Comparison of ENCODE assay signal across 9 cellular contexts in genomic region chr12:108801736-108802665, GRCh38. TPM values are rescaled to one million over a fixed set of nuclear protein-coding genes. Genes with fewer than 3 reads are reported as not detected.
DNase-seq lines count a peak whose midpoint lies in the region; ATAC-seq, FAIRE-seq and TF ChIP-seq lines count a peak whose summit lies in the region.
"Had no signal": no experiment of that assay in that cellular context is flagged by ENCODE, and none has a peak within 500 bp of the region (broad histone marks: within the 10 kb centered on the region; RNA-seq: fewer than 3 reads in every experiment).

No MANE protein-coding gene starts in this region.

- H2BK5ac ChIP-seq in H1 (ENCODE audit: low read depth, low read length) (peak overlapping the region; percentile 46), mesenchymal stem cell (ENCODE audit: low read depth, low read length, poor library complexity, severe bottlenecking) (peak overlapping the region; percentile 90)

- DNase-seq in NCI-H2107 (lab: John Stamatoyannopoulos, UW), result peak; percentile 50
- no peak for DNase-seq in NCI-H2107 treated with DMSO at 0.1 percent for 48 hours (lab: John Stamatoyannopoulos, UW; ENCODE audit: unreplicated experiment)
- DNase-seq in H1 (ENCODE audit: low read depth in 1 of 2, low spot score in 2 of 2), result peak; percentile 70 to 72
- peak; percentile 92 for DNase-seq in mesenchymal stem cell
- no peak for DNase-seq in activated T-cell treated with anti-CD3 and anti-CD28 coated beads for 4 hours
- no peak for DNase-seq in 8988T

- no peak for TF ChIP-seq CTCF in H1 (IDR thresholded peaks at IDR 0.05; ENCODE audit: control extremely low read depth in 1 of 3, insufficient read depth in 1 of 3, low read depth in 1 of 3, low read length in 3 of 3)

- CTCF ChIA-PET in H1 (lab: Charles Lee; ENCODE audit: partially characterized antibody), result interaction anchor here (0.9 to 10.2 kb wide), 24 partner anchors 9 to 213 kb away, joined by 3 to 188 read pairs (median 4); no protein-coding TSS in a partner anchor

- H2AK5ac ChIP-seq in H1 (ENCODE audit: low read depth, low read length) (0 out of 2 replicates have a peak overlapping the region, but pooled peaks have one; percentile 18), mesenchymal stem cell (ENCODE audit: low read length, severe bottlenecking) (peak overlapping the region; percentile 86)

- H3K27me3 ChIP-seq in H1 (replicated peaks in 1 of 4; ENCODE audit: control insufficient read depth in 3 of 4, extremely low read depth in 1 of 4, insufficient read depth in 3 of 4, low read length in 3 of 4) (no peaks in the 10 kb centered on the region), mesenchymal stem cell (ENCODE audit: control insufficient read depth in 1 of 2, insufficient read depth in 1 of 2, low read length in 2 of 2) (no peaks in the 10 kb centered on the region)

- H3K18ac ChIP-seq in H1 (ENCODE audit: extremely low read depth, low read length) (peak overlapping the region; percentile 55; the same call in 1 of the 2 replicates), mesenchymal stem cell (ENCODE audit: low read depth in 1 of 2, low read length in 2 of 2) (peak overlapping the region; percentile 59 to 83)

- no peak for ATAC-seq in HG02623 (IDR thresholded peaks at IDR 0.05; ENCODE audit: unreplicated experiment)

- H4K91ac ChIP-seq in H1 (replicated peaks; ENCODE audit: insufficient read length, low read length) (no peak overlapping the region), mesenchymal stem cell (ENCODE audit: low read length) (peak overlapping the region; percentile 64)

- H3K23me2 ChIP-seq in H1 (ENCODE audit: low read depth, low read length), result no peaks in the 10 kb centered on the region

- H3K4me1 ChIP-seq in H1 (replicated peaks in 1 of 4; ENCODE audit: control insufficient read depth in 3 of 4, insufficient read depth in 4 of 4, low read length in 3 of 4) (peaks cover 2 to 13% (median 8%) of the 10 kb centered on the region in 4 experiments; a peak in 5 of 7 replicates), mesenchymal stem cell (ENCODE audit: control insufficient read depth, insufficient read depth, low read depth, low read length) (peaks cover 35% of the 10 kb centered on the region), urinary bladder (ENCODE audit: insufficient read depth) (no peaks in the 10 kb centered on the region)

- peak; percentile 9 to 26; a peak in 2 of 4 replicates for TF ChIP-seq RAD21 in H1 (IDR thresholded peaks at IDR 0.05 in 1 of 2, conservative IDR thresholded peaks at IDR 0.05 in 1 of 2; ENCODE audit: low read depth in 2 of 2, low read length in 2 of 2)

- no peaks in the 10 kb centered on the region for H4K20me1 ChIP-seq in H1 (replicated peaks in 1 of 2; ENCODE audit: control insufficient read depth in 1 of 2, insufficient read depth in 2 of 2, low read length in 2 of 2)

- H4K5ac ChIP-seq in H1 (ENCODE audit: insufficient read length, low read depth, low read length), result peak overlapping the region; percentile 47

- H3K27ac ChIP-seq in H1 (ENCODE audit: low read depth, low read length) (peak overlapping the region; percentile 63), mesenchymal stem cell (ENCODE audit: low read length, poor library complexity, severe bottlenecking) (peak overlapping the region; percentile 99), urinary bladder (ENCODE audit: low read depth) (peak overlapping the region; percentile 87)
- H3K27ac ChIP-seq: 22Rv1 had no signal

- H3K9me3 ChIP-seq in H1 (ENCODE audit: insufficient read depth in 2 of 2, low read depth in 1 of 2, low read length in 1 of 2), result no peaks in the 10 kb centered on the region
- H3K9me3 ChIP-seq in mesenchymal stem cell (ENCODE audit: control insufficient read depth, low read length), result no peaks in the 10 kb centered on the region

- H3K14ac ChIP-seq in H1 (ENCODE audit: insufficient read length), result no peak overlapping the region
- H3K14ac ChIP-seq in mesenchymal stem cell (ENCODE audit: low read length in 2 of 2), result no peak overlapping the region

- no peaks in the 10 kb centered on the region for H3K79me2 ChIP-seq in H1 (ENCODE audit: control insufficient read depth in 1 of 2, insufficient read depth in 2 of 2, low read length in 2 of 2)

- peak; percentile 97 for FAIRE-seq in H1 (lab: Jason Lieb, UNC)

- peaks cover 11 to 30% (median 27%) of the 10 kb centered on the region in 4 experiments; a peak in 6 of 8 replicates for H3K36me3 ChIP-seq in H1 (ENCODE audit: control insufficient read depth in 2 of 4, insufficient read depth in 4 of 4, low read length in 3 of 4)
- peaks cover 52 to 76% of the 10 kb centered on the region in 2 experiments for H3K36me3 ChIP-seq in mesenchymal stem cell (ENCODE audit: control insufficient read depth in 1 of 2, insufficient read depth in 2 of 2, low read depth in 1 of 2, low read length in 2 of 2)
- no peaks in the 10 kb centered on the region for H3K36me3 ChIP-seq in urinary bladder (ENCODE audit: insufficient read depth)

- H3K23ac ChIP-seq in H1 (ENCODE audit: insufficient read length) (no peak overlapping the region), mesenchymal stem cell (ENCODE audit: low read length in 2 of 2) (peak overlapping the region in 1 of 2 experiments; percentile 53)

- peak overlapping the region in 2 of 4 experiments; percentile 36 to 59; a peak in 4 of 7 replicates for H3K9ac ChIP-seq in H1 (replicated peaks in 1 of 4; ENCODE audit: extremely low read depth in 1 of 4, low read depth in 3 of 4, low read length in 3 of 4)
- H3K9ac ChIP-seq in mesenchymal stem cell (ENCODE audit: low read length), result peak overlapping the region; percentile 94

- no peak overlapping the region for H2BK20ac ChIP-seq in H1 (ENCODE audit: low read length)

- POLR2A ChIA-PET in H1 (lab: Charles Lee; ENCODE audit: partially characterized antibody), result interaction anchor here (0.5 to 2.7 kb wide), 11 partner anchors 9 to 291 kb away, joined by 3 to 6 read pairs (median 4); partner anchors contain the start of gene SSH1

- H3K4ac ChIP-seq in H1 (replicated peaks; ENCODE audit: insufficient read length, low read depth, low read length), result peak overlapping the region; percentile 11
- H3K4ac ChIP-seq in mesenchymal stem cell (ENCODE audit: low read depth in 1 of 2, low read length in 2 of 2), result peak overlapping the region; percentile 80 to 81

- no peak for TF ChIP-seq EP300 in H1 (IDR thresholded peaks at IDR 0.05; ENCODE audit: borderline replicate concordance in 1 of 2, low read depth in 2 of 2, low read length in 2 of 2)

- WGBS in H1 (ENCODE audit: extremely low coverage in 1 of 2, insufficient coverage in 1 of 2, insufficient read length in 1 of 2, insufficient replicate concordance in 2 of 2, low coverage in 1 of 2, low lambda C conversion rate in 2 of 2, missing lambda C conversion rate in 1 of 2), 2 experiments, result 53% methylated on average over 13 of the region's 17 CpGs; no CpG with 5 or more reads in 1 of the 2 experiments
- 13% methylated on average over 17 of the region's 17 CpGs for WGBS in mesenchymal stem cell
- WGBS in urinary bladder, result 24% methylated on average over 17 of the region's 17 CpGs

- H2BK12ac ChIP-seq in H1 (ENCODE audit: low read depth, low read length), result 0 out of 2 replicates have a peak overlapping the region, but pooled peaks have one; percentile 22
- H2BK12ac ChIP-seq in mesenchymal stem cell (ENCODE audit: low read length in 2 of 2), result peak overlapping the region; percentile 51 to 96

- H4K8ac ChIP-seq in H1 (ENCODE audit: extremely low read depth, insufficient read depth, low read length) (no peak overlapping the region), mesenchymal stem cell (ENCODE audit: low read length) (peak overlapping the region; percentile 78)

- H2AFZ ChIP-seq in H1 (ENCODE audit: low read length), result no peak overlapping the region
- no peak overlapping the region for H2AFZ ChIP-seq in mesenchymal stem cell (ENCODE audit: low read depth, low read length)

- no peak overlapping the region for H3K56ac ChIP-seq in H1 (replicated peaks; ENCODE audit: insufficient read length, low read depth, low read length)

- H3K4me3 ChIP-seq in H1 (ENCODE audit: extremely low read depth in 1 of 4, insufficient read depth in 2 of 4, low read depth in 3 of 4, low read length in 4 of 4), result peak overlapping the region in 2 of 4 experiments; percentile 2 to 43; a peak in 2 of 8 replicates
- H3K4me3 ChIP-seq in mesenchymal stem cell (ENCODE audit: insufficient read depth in 1 of 2, low read depth in 1 of 2, low read length in 2 of 2), result peak overlapping the region in 1 of 2 experiments; percentile 62
- no peak overlapping the region for H3K4me3 ChIP-seq in urinary bladder (ENCODE audit: low read depth, low read length)

- H3K4me2 ChIP-seq in H1 (ENCODE audit: insufficient read depth in 1 of 2, low read depth in 2 of 2, low read length in 2 of 2) (peak overlapping the region; percentile 51 to 58), mesenchymal stem cell (ENCODE audit: low read length, poor library complexity, severe bottlenecking) (peak overlapping the region; percentile 14)

- TF ChIP-seq POLR2A in H1 (IDR thresholded peaks at IDR 0.05; ENCODE audit: control extremely low read depth in 1 of 2, low read depth in 2 of 2, low read length in 2 of 2), result peak in 1 of 2 experiments; percentile 49; a peak in 2 of 3 replicates

- H3K79me1 ChIP-seq in H1 (ENCODE audit: low read depth, low read length) (no peaks in the 10 kb centered on the region), mesenchymal stem cell (replicated peaks; ENCODE audit: low read length, poor library complexity, severe bottlenecking) (peaks cover 31% of the 10 kb centered on the region)

- H2BK120ac ChIP-seq in H1 (replicated peaks; ENCODE audit: low read depth, low read length) (no peak overlapping the region), mesenchymal stem cell (ENCODE audit: low read depth, low read length) (peak overlapping the region; percentile 75)

- H2BK15ac ChIP-seq in H1 (ENCODE audit: low read length) (no peak overlapping the region), mesenchymal stem cell (ENCODE audit: low read depth, poor library complexity, severe bottlenecking) (peak overlapping the region; percentile 83)

TF ChIP-seq in H1, 55 proteins besides CTCF, POLR2A, EP300 and RAD21 (continues in another document):
- TF ChIP-seq CEBPB (IDR thresholded peaks at IDR 0.05; ENCODE audit: low read depth, low read length), result no peak
- peak; percentile 46; the same call in 1 of the 2 replicates for TF ChIP-seq SP1 (IDR thresholded peaks at IDR 0.05; ENCODE audit: low read depth, low read length)
- no peak for TF ChIP-seq SIX5 (IDR thresholded peaks at IDR 0.05; ENCODE audit: low read depth, low read length)

RNA-seq across cellular contexts. Expression of gene SSH1, which starts 55.4 kb away (rescaled TPM):
- total RNA-seq in H1 (2021; fragmentation: NEBNext Ultra II Directional; extraction: Animal tissue kit (Norgen Biotek cat#: 25700)), result 17.0 and 17.9 TPM in 2 replicates
- 5.3 and 8.0 TPM in 2 replicates for polyA plus RNA-seq in H1 (2011; rRNA removed)
- polyA plus RNA-seq in H1 (2011; cell fraction: cytosol; rRNA removed), result 6.3 TPM
- 10.6 TPM for polyA plus RNA-seq in H1 (2011; cell fraction: nucleus; rRNA removed)
- polyA plus RNA-seq in H1 (2012, experiment 1 of 2), result 5.9 to 8.2 TPM (median 7.4 TPM) in 4 replicates
- polyA plus RNA-seq in H1 (2012, experiment 2 of 2), result 2.1 TPM
- polyA plus RNA-seq in H1 (2013, experiment 1 of 2), result 7.6 TPM
- 7.2 TPM for polyA plus RNA-seq in H1 (2013, experiment 2 of 2)
- 13.0 and 14.6 TPM in 2 replicates for polyA minus RNA-seq in H1 (2011; rRNA and poly(A)+ RNA removed)
- polyA minus RNA-seq in H1 (2011; cell fraction: cytosol; rRNA and poly(A)+ RNA removed), result 9.3 TPM
- polyA minus RNA-seq in H1 (2011; cell fraction: nucleus; rRNA and poly(A)+ RNA removed), result 11.7 TPM
- 42.7 TPM for polyA plus RNA-seq in mesenchymal stem cell (2013, experiment 1 of 2)
- 38.8 TPM for polyA plus RNA-seq in mesenchymal stem cell (2013, experiment 2 of 2)
- 12.2 TPM for total RNA-seq in urinary bladder
- 12.5 TPM for polyA plus RNA-seq in urinary bladder

Comparison
In these comparisons a context has a peak if more than half of its experiments do, and no peak if none do; other contexts are left out.
1. DNase-seq: peak in NCI-H2107 (single experiment), H1 (2 of 2) and mesenchymal stem cell (single experiment); none in NCI-H2107 treated with DMSO at 0.1 percent for 48 hours (single experiment), activated T-cell treated with anti-CD3 and anti-CD28 coated beads for 4 hours (single experiment) and 8988T (single experiment).
2. Peak in every context shown above with its lines, with median percentiles within 50 percentile points of each other: H3K27ac ChIP-seq.